18 cellular contexts compared by ENCODE assay signal in the genomic region with DNA sequence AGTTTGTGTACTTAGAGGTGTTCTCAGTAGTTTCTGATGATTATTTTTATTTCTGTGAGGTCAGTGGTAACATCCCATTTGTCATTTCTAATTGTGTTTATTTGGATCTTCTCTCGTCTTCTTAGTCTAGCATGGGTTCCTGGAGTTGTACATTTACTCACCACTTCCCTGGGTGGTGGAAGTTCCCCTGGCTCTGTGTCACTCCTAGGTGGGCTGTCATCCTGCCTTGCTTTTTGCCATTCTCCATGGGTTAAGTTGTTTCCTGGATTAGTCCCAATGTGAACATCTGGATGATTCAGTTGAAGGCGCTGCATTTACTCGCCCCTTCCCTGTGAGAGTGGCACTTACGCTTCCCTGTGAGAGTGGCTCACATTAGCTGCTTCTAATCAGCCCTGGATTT. TPM values are rescaled to one million over a fixed set of nuclear protein-coding genes. Genes with fewer than 3 reads are reported as not detected.
DNase-seq lines count a peak whose midpoint lies in the region; ATAC-seq lines count a peak whose summit lies in the region.
"Had no signal": no experiment of that assay in that cellular context is flagged by ENCODE, and none has a peak within 500 bp of the region (broad histone marks: within the 10 kb centered on the region; RNA-seq: fewer than 3 reads in every experiment).

No MANE protein-coding gene starts in this region.

- ATAC-seq in stimulated activated effector memory CD8-positive, alpha-beta T cell treated with anti-CD3 and anti-CD28 coated beads, Interleukin-12 subunit alpha, Interleukin-12 subunit beta, amount 100 ng/mL, for 72 hours: no peak
- ATAC-seq: HCT116 had no signal

- intact Hi-C loops in dendritic cell treated with granulocyte-macrophage colony-stimulating factor and Interleukin-4, amounts not matched to agents 40 ng/mL and 50 ng/mL, for 4 days (cut with micrococcal nuclease): no loop called here

- H3K27ac Mint-ChIP-seq in IgD-negative memory B cell: peak overlapping the region in 2 of 3 donors; percentile 37 to 48
- H3K27ac Mint-ChIP-seq in dendritic cell treated with granulocyte-macrophage colony-stimulating factor and Interleukin-4, amounts not matched to agents 40 ng/mL and 50 ng/mL, for 4 days: peak overlapping the region; percentile 57
- H3K27ac Mint-ChIP-seq in stimulated activated effector memory CD8-positive, alpha-beta T cell treated with anti-CD3 and anti-CD28 coated beads, Interleukin-12 subunit alpha, Interleukin-12 subunit beta, amount 100 ng/mL, for 72 hours: peak overlapping the region; percentile 2
- H3K27ac Mint-ChIP-seq: CD14-positive monocyte, HFFc6 had no signal

- peak; percentile 9 for DNase-seq in Daoy (ENCODE audit: low read depth)
- DNase-seq in stimulated activated effector memory CD8-positive, alpha-beta T cell treated with anti-CD3 and anti-CD28 coated beads, Interleukin-12 subunit alpha, Interleukin-12 subunit beta, amount 100 ng/mL, for 72 hours (ENCODE audit: low spot score in 2 of 2): no peak
- no peak for DNase-seq in NCI-H1930 (lab: John Stamatoyannopoulos, UW)
- DNase-seq in GF-D8 (lab: John Stamatoyannopoulos, UW): no peak
- DNase-seq in T-helper 2 cell: no peak
- DNase-seq: ACHN; AML-193; Calu3; CD4-positive, alpha-beta memory T cell; GDM1; GOT3; H7; HFFc6; KG1 had no signal

- peaks cover 17% of the 10 kb centered on the region for H3K36me3 Mint-ChIP-seq in IgD-negative memory B cell
- peaks cover 68% of the 10 kb centered on the region for H3K36me3 Mint-ChIP-seq in dendritic cell treated with granulocyte-macrophage colony-stimulating factor and Interleukin-4, amounts not matched to agents 40 ng/mL and 50 ng/mL, for 4 days (ENCODE audit: low read depth)
- peaks cover 6% of the 10 kb centered on the region for H3K36me3 Mint-ChIP-seq in stimulated activated effector memory CD8-positive, alpha-beta T cell treated with anti-CD3 and anti-CD28 coated beads, Interleukin-12 subunit alpha, Interleukin-12 subunit beta, amount 100 ng/mL, for 72 hours

- H3K4me1 Mint-ChIP-seq in IgD-negative memory B cell: peaks cover 0 to 5% (median 4%) of the 10 kb centered on the region in 3 donors
- H3K4me1 Mint-ChIP-seq in dendritic cell treated with granulocyte-macrophage colony-stimulating factor and Interleukin-4, amounts not matched to agents 40 ng/mL and 50 ng/mL, for 4 days (ENCODE audit: low read depth): peaks cover 26% of the 10 kb centered on the region
- peaks cover 16% of the 10 kb centered on the region for H3K4me1 Mint-ChIP-seq in stimulated activated effector memory CD8-positive, alpha-beta T cell treated with anti-CD3 and anti-CD28 coated beads, Interleukin-12 subunit alpha, Interleukin-12 subunit beta, amount 100 ng/mL, for 72 hours
- H3K4me1 Mint-ChIP-seq: CD14-positive monocyte had no signal

- H3K9me3 Mint-ChIP-seq in IgD-negative memory B cell: no peaks in the 10 kb centered on the region
- no peaks in the 10 kb centered on the region for H3K9me3 Mint-ChIP-seq in dendritic cell treated with granulocyte-macrophage colony-stimulating factor and Interleukin-4, amounts not matched to agents 40 ng/mL and 50 ng/mL, for 4 days
- peaks cover 6% of the 10 kb centered on the region for H3K9me3 Mint-ChIP-seq in stimulated activated effector memory CD8-positive, alpha-beta T cell treated with anti-CD3 and anti-CD28 coated beads, Interleukin-12 subunit alpha, Interleukin-12 subunit beta, amount 100 ng/mL, for 72 hours

- no peaks in the 10 kb centered on the region for H3K27me3 Mint-ChIP-seq in IgD-negative memory B cell
- no peaks in the 10 kb centered on the region for H3K27me3 Mint-ChIP-seq in dendritic cell treated with granulocyte-macrophage colony-stimulating factor and Interleukin-4, amounts not matched to agents 40 ng/mL and 50 ng/mL, for 4 days
- H3K27me3 Mint-ChIP-seq: CD4-positive, alpha-beta memory T cell had no signal

- no peak overlapping the region for H3K4me3 Mint-ChIP-seq in IgD-negative memory B cell
- H3K4me3 Mint-ChIP-seq in dendritic cell treated with granulocyte-macrophage colony-stimulating factor and Interleukin-4, amounts not matched to agents 40 ng/mL and 50 ng/mL, for 4 days: no peak overlapping the region
- H3K4me3 Mint-ChIP-seq in stimulated activated effector memory CD8-positive, alpha-beta T cell treated with anti-CD3 and anti-CD28 coated beads, Interleukin-12 subunit alpha, Interleukin-12 subunit beta, amount 100 ng/mL, for 72 hours: no peak overlapping the region
- H3K4me3 Mint-ChIP-seq: CD14-positive monocyte; CD4-positive, alpha-beta memory T cell; HFFc6 had no signal

RNA-seq across cellular contexts. Expression of a gene that starts 48.2 kb away (rescaled TPM):
- 0.57 and 5.8 TPM in 2 replicates for total RNA-seq in Daoy (2014; rRNA removed; shearing (Covaris generic))
- polyA plus RNA-seq in IgD-negative memory B cell: 32.9 TPM

Comparison
In these comparisons a context has a peak if more than half of its experiments do, and no peak if none do; other contexts are left out.
1. H3K27ac Mint-ChIP-seq: peak in every context shown above with its lines; median percentile 57 in dendritic cell treated with granulocyte-macrophage colony-stimulating factor and Interleukin-4, amounts not matched to agents 40 ng/mL and 50 ng/mL, for 4 days; 42 in IgD-negative memory B cell; 2 in stimulated activated effector memory CD8-positive, alpha-beta T cell treated with anti-CD3 and anti-CD28 coated beads, Interleukin-12 subunit alpha, Interleukin-12 subunit beta, amount 100 ng/mL, for 72 hours.